ENCODE assay signal across 8 cellular contexts in the genomic region with DNA sequence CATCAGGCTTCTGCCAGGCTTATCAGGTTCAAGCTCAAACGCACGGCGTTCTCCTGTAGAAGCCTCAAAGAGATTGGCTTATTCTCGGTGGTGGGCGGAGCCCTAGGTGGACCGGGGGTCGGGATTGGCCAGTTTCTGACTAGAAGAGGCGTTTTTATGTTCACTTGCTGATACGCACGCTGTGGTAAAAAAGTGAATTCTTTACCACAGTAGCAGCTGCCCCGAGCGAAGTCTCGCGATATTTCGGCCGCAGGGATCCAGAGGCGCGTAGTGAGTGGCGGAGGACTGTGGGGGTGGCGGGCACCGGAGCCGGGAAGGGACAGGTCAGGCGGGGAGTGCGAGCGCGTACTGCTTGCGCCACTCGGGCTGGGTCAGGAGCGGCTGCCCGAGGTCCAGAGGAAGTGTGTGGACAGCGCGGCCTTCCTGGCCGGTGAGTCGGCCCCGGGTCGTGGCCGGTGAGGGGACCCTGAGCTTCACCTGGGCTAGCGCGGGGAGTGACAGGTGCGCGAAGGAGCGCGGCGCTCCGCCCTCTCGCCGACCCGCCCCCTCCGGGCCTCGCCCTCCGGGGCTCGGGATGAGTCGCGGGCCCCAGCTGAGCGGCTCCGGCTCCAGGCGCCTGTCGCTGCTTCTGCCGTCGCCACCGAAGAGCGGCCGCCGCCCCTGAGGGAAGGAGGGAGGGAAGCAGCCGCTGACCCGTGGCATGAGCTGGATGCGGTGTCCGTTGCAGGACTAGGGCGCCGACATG. TPM values are rescaled to one million over a fixed set of nuclear protein-coding genes. Genes with fewer than 3 reads are reported as not detected.
DNase-seq lines count a peak whose midpoint lies in the region; ATAC-seq and TF ChIP-seq lines count a peak whose summit lies in the region.

A gene with protein sequence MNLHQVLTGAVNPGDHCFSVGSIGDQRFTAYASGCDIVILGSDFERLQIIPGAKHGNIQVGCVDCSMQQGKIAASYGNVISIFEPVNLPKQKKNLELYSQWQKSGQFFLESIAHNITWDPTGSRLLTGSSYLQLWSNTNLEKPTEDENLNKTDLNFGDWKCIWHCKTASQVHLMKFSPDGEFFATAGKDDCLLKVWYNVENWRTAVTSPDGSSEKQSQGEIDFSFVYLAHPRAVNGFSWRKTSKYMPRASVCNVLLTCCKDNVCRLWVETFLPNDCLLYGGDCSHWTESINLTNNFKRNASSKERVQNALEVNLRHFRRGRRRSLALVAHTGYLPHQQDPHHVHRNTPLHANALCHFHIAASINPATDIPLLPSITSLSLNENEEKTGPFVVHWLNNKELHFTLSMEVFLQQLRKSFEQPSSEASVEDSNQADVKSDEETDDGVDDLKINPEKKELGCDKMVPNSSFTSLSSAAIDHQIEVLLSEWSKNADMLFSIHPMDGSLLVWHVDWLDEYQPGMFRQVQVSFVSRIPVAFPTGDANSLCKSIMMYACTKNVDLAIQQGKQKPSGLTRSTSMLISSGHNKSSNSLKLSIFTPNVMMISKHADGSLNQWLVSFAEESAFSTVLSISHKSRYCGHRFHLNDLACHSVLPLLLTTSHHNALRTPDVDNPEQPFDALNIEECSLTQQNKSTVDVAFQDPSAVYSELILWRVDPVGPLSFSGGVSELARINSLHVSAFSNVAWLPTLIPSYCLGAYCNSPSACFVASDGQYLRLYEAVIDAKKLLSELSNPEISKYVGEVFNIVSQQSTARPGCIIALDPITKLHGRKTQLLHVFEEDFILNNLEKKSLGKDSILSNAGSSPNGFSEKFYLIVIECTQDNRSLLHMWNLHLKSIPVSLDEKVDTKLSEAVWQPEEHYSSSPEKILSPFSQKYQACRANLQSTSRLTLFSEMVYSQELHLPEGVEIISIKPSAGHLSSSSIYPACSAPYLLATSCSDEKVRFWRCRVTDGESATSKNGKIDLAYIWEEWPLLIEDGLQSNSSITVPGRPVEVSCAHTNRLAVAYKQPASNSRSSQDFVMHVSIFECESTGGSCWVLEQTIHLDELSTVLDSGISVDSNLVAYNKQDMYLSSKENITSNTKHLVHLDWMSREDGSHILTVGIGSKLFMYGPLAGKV (N-terminal part only) (plus strand): TSS at position 260 of the 745 bp plus-strand sequence. CDS start 483 bp downstream, at position 743.

- peak within 1 kb of the TSS; percentile 100 for H3K27ac Mint-ChIP-seq in CD8-positive, alpha-beta T cell

- peak; percentile 95 to 99 (median 98) for DNase-seq in CD8-positive, alpha-beta T cell
- DNase-seq in GM20000 (ENCODE audit: low spot score) = peak; percentile 86
- DNase-seq in HT-29 (ENCODE audit: low spot score) = peak; percentile 99
- DNase-seq in NOMO-1 (lab: John Stamatoyannopoulos, UW; ENCODE audit: unreplicated experiment in 2 of 2) = peak; percentile 97 to 99
- peak; percentile 96 to 99 (median 98) for DNase-seq in effector memory CD4-positive, alpha-beta T cell
- peak; percentile 99 for DNase-seq in lung microvascular endothelial cell (ENCODE audit: low read depth in 2 of 2)
- DNase-seq in stimulated activated CD4-positive, alpha-beta T cell treated with anti-CD3 and anti-CD28 coated beads, TNF-alpha, amount 100 ng/mL, for 48 hours (ENCODE audit: low read depth in 3 of 3) = peak; percentile 96 to 97 (median 97)

- peaks cover 9% of the 10 kb centered on the region for H3K36me3 Mint-ChIP-seq in CD8-positive, alpha-beta T cell

- POLR2A ChIA-PET in CD8-positive, alpha-beta T cell (lab: Charles Lee) = interaction anchor here (0.6 to 2.7 kb wide), 27 partner anchors 8 to 455 kb away, joined by 3 to 17 read pairs (median 4); a partner anchor contains a TSS
- POLR2A ChIA-PET in activated CD8-positive, alpha-beta memory T cell treated with anti-CD3 and anti-CD28 coated beads for 36 hours (lab: Charles Lee) = interaction anchor here (0.6 to 1.1 kb wide), 3 partner anchors 83 to 205 kb away, joined by 3 to 4 read pairs (median 4); a partner anchor contains a TSS

- peaks cover 25% of the 10 kb centered on the region for H3K4me1 ChIP-seq in CD8-positive, alpha-beta T cell (ENCODE audit: insufficient read depth, low read length)
- no peaks in the 10 kb centered on the region for H3K4me1 ChIP-seq in effector memory CD4-positive, alpha-beta T cell (ENCODE audit: control insufficient read depth, insufficient read depth, low read length, poor library complexity, severe bottlenecking)

- no peak for TF ChIP-seq CTCF in CD8-positive, alpha-beta T cell (IDR thresholded peaks at IDR 0.05)
- TF ChIP-seq CTCF in GM20000 (IDR thresholded peaks at IDR 0.05; ENCODE audit: extremely low read depth, missing control alignments) = no peak

- no peaks in the 10 kb centered on the region for H3K27me3 ChIP-seq in CD8-positive, alpha-beta T cell (ENCODE audit: insufficient read depth, low read length)
- H3K27me3 ChIP-seq in effector memory CD4-positive, alpha-beta T cell (replicated peaks; ENCODE audit: control insufficient read depth, insufficient read depth, low read length, poor library complexity, severe bottlenecking) = no peaks in the 10 kb centered on the region

- no peaks in the 10 kb centered on the region for H3K9me3 ChIP-seq in CD8-positive, alpha-beta T cell (ENCODE audit: low read length)
- no peaks in the 10 kb centered on the region for H3K9me3 ChIP-seq in effector memory CD4-positive, alpha-beta T cell (ENCODE audit: control insufficient read depth, low read length)

- ATAC-seq in CD8-positive, alpha-beta T cell = peak; percentile 83

- H3K4me1 Mint-ChIP-seq in CD8-positive, alpha-beta T cell (ENCODE audit: low read depth) = peaks cover 42% of the 10 kb centered on the region

- CTCF ChIA-PET in CD8-positive, alpha-beta T cell (lab: Charles Lee) = interaction anchor here (0.6 to 2.2 kb wide), 8 partner anchors 83 to 340 kb away, joined by 3 to 14 read pairs (median 4); a partner anchor contains a TSS
- CTCF ChIA-PET in activated CD8-positive, alpha-beta memory T cell treated with anti-CD3 and anti-CD28 coated beads for 36 hours (lab: Charles Lee) = interaction anchor here (1.0 to 1.1 kb wide), 2 partner anchors 28 to 263 kb away, joined by 3 read pairs; no protein-coding TSS in a partner anchor

- peak within 1 kb of the TSS; percentile 100 for H3K4me3 Mint-ChIP-seq in CD8-positive, alpha-beta T cell

- H3K4me3 ChIP-seq in CD8-positive, alpha-beta T cell (ENCODE audit: low read depth, low read length) = peak within 1 kb of the TSS; percentile 69
- H3K4me3 ChIP-seq in effector memory CD4-positive, alpha-beta T cell (ENCODE audit: insufficient read depth, low read depth, low read length, poor library complexity, severe bottlenecking) = peak within 1 kb of the TSS; percentile 85

- H3K27me3 Mint-ChIP-seq in CD8-positive, alpha-beta T cell (ENCODE audit: low read depth) = no peaks in the 10 kb centered on the region

- H3K27ac ChIP-seq in CD8-positive, alpha-beta T cell (ENCODE audit: low read depth, low read length) = peak within 1 kb of the TSS; percentile 92
- H3K27ac ChIP-seq in effector memory CD4-positive, alpha-beta T cell (ENCODE audit: insufficient read depth, low read length, poor library complexity, severe bottlenecking) = peak within 1 kb of the TSS; percentile 94

- H3K36me3 ChIP-seq in CD8-positive, alpha-beta T cell (ENCODE audit: insufficient read depth, low read length) = no peaks in the 10 kb centered on the region
- H3K36me3 ChIP-seq in effector memory CD4-positive, alpha-beta T cell (ENCODE audit: control insufficient read depth, insufficient read depth, low read length) = no peaks in the 10 kb centered on the region

- no peaks in the 10 kb centered on the region for H3K9me3 Mint-ChIP-seq in CD8-positive, alpha-beta T cell

- intact Hi-C loops in CD8-positive, alpha-beta T cell (cut with DNase I, micrococcal nuclease) = loop anchor here (1.0 to 5.0 kb wide), 8 partner anchors 83 to 381 kb away; a partner anchor contains a TSS

RNA-seq across cellular contexts. Expression of the gene that starts here (rescaled TPM):
- 10 to 100 TPM; 28.7 to 32.4 TPM for total RNA-seq in CD8-positive, alpha-beta T cell
- total RNA-seq in HT-29 (2014; rRNA removed; shearing (Covaris generic)) = 7.9 and 13.1 TPM in 2 replicates
- total RNA-seq in activated CD8-positive, alpha-beta memory T cell treated with anti-CD3 and anti-CD28 coated beads for 36 hours = 10 to 100 TPM; 21.9 to 22.8 TPM
- 19.6 and 21.8 TPM in 2 replicates for total RNA-seq in lung microvascular endothelial cell

Comparison
In these comparisons a context has a peak if more than half of its experiments do, and no peak if none do; other contexts are left out.
1. Peak in every context shown above with its lines: DNase-seq, ATAC-seq, H3K4me3 ChIP-seq and H3K27ac ChIP-seq.